ENCODE assay signal across 23 cellular contexts in genomic region chr3:17823816-17824215, GRCh38.
"Had no signal": no experiment of that assay in that cellular context is flagged by ENCODE, and none has a peak within 500 bp of the region (broad histone marks: within the 10 kb centered on the region; RNA-seq: fewer than 3 reads in every experiment).

No MANE protein-coding gene starts in this region.

- H3K9ac ChIP-seq: SK-N-SH had no signal

- H3K36me3 ChIP-seq: MG63, Peyer's patch had no signal

- H3K27me3 ChIP-seq: Peyer's patch had no signal

- H3K27ac ChIP-seq: HL-60, Peyer's patch had no signal

- H3K9me3 ChIP-seq: MG63, Peyer's patch, SK-N-SH had no signal

- H3K4me2 ChIP-seq: SK-N-SH had no signal

- H3K4me3 ChIP-seq: MG63, Peyer's patch had no signal

- H3K9me2 ChIP-seq: SK-N-SH had no signal

- H3K4me1 ChIP-seq: Peyer's patch had no signal

- DNase-seq: KBM-7, MG63, NCI-H1092, NCI-H1105 treated with DMSO at 0.1 percent for 48 hours, NCI-H1417 treated with DMSO at 0.1 percent for 48 hours, NCI-H146, NCI-H1694 treated with DMSO at 0.1 percent for 48 hours, NCI-H1930, NCI-H2081, NCI-H2107, NCI-H2227 treated with DMSO at 0.1 percent for 48 hours, NCI-H446, NCI-H510A, NCI-H524 treated with DMSO at 0.1 percent for 48 hours, NCI-H69, NCI-H774, PC-3, Peyer's patch, Right ventricle myocardium superior, RPMI8226, SK-N-SH, SW 1271 had no signal

- ATAC-seq: PC-3 had no signal
